In the genomic region with DNA sequence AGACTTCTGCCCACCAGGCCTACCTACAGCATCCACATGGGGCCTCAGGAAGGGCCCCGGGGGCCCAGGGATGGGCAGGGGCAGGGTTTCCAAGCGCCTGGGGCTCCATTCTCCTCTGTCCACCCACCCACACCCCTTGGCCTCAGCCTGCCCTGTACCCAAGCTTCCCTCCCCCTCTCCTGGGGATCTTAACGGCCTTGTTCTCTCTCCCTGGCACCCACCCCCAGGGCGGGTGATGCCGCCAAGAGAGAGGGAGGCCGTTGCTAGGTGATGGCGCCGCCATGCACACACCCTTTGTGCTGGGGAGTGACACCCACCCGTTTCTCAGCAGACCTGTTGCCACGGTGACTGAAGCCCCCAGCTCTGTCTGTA, we compare ENCODE assay signal across 14 cellular contexts. TPM values are rescaled to one million over a fixed set of nuclear protein-coding genes. Genes with fewer than 3 reads are reported as not detected.
DNase-seq lines count a peak whose midpoint lies in the region; ATAC-seq, FAIRE-seq and TF ChIP-seq lines count a peak whose summit lies in the region.
"Had no signal": no experiment of that assay in that cellular context is flagged by ENCODE, and none has a peak within 500 bp of the region (broad histone marks: within the 10 kb centered on the region; RNA-seq: fewer than 3 reads in every experiment).

No MANE protein-coding gene starts in this region.

- no peak overlapping the region for H3K4me2 ChIP-seq in mammary epithelial cell (ENCODE audit: insufficient read depth, low read depth, low read length)

- CTCF ChIA-PET in MCF 10A (lab: Yijun Ruan, JAX) (interaction anchor here (0.5 to 28.8 kb wide), 10 partner anchors 11 to 755 kb away, joined by 3 to 1380 read pairs (median 3); a partner anchor contains a TSS), mammary epithelial cell (lab: Charles Lee; ENCODE audit: low non-redundant PET) (no interaction called here)

- H3K9me3 Mint-ChIP-seq in MCF 10A (ENCODE audit: unreplicated experiment) (no peaks in the 10 kb centered on the region), mesothelial cell of epicardium (no peaks in the 10 kb centered on the region)
- H3K9me3 Mint-ChIP-seq: activated naive CD4-positive, alpha-beta T cell treated with anti-CD3 and anti-CD28 coated beads, Interleukin-2, amount 50 U/mL, for 72 hours; natural killer cell treated with Interleukin-12 subunit alpha and Interleukin-12 subunit beta and Interleukin-15 and Interleukin-18, amount 100 ng/mL, for 72 hours had no signal

- no peak overlapping the region for H3K4me3 ChIP-seq in mammary epithelial cell (replicated peaks in 1 of 3; ENCODE audit: insufficient read depth in 1 of 3, low read depth in 2 of 3, low read length in 3 of 3)
- H3K4me3 ChIP-seq in breast epithelium: no peak overlapping the region
- no peak overlapping the region for H3K4me3 ChIP-seq in upper lobe of right lung
- H3K4me3 ChIP-seq: colonic mucosa had no signal

- intact Hi-C loops in MCF 10A (cut with micrococcal nuclease): no loop called here
- intact Hi-C loops in mammary epithelial cell (cut with micrococcal nuclease): no loop called here
- intact Hi-C loops in breast epithelium (cut with DNase I; ENCODE audit: low total_unique reads): no loop called here
- intact Hi-C loops in upper lobe of right lung (cut with DNase I): loop anchor here (5.0 kb wide), 1 partner anchor 118 kb away; a partner anchor contains a TSS

- H4K20me1 ChIP-seq in mammary epithelial cell (ENCODE audit: insufficient read depth, low read length): no peaks in the 10 kb centered on the region

- no peak overlapping the region for H2AFZ ChIP-seq in mammary epithelial cell (ENCODE audit: low read depth, low read length)

- H3K4me1 Mint-ChIP-seq in MCF 10A (ENCODE audit: insufficient read depth, unreplicated experiment): peaks cover 7% of the 10 kb centered on the region
- H3K4me1 Mint-ChIP-seq in mesothelial cell of epicardium: peaks cover 23% of the 10 kb centered on the region

- ATAC-seq in upper lobe of right lung: no peak
- ATAC-seq: activated naive CD4-positive, alpha-beta T cell treated with anti-CD3 and anti-CD28 coated beads, Interleukin-2, amount 50 U/mL, for 72 hours had no signal

- no peak overlapping the region for H3K9ac ChIP-seq in mammary epithelial cell (ENCODE audit: insufficient read depth, low read length)

- no TSS peak for BruUV-seq in MCF 10A (replicated peaks; lab: Mats Ljungman, UMichigan)
- no TSS peak for BruUV-seq in mammary epithelial cell (replicated peaks; lab: Mats Ljungman, UMichigan)

- dilution Hi-C loops in mammary epithelial cell (cut with HindIII; ENCODE audit: low sequenced_read_pairs): no loop called here

- FAIRE-seq in GM19239 (lab: Jason Lieb, UNC): no peak

- H3K36me3 ChIP-seq in mammary epithelial cell (ENCODE audit: insufficient read depth, low read length) (peaks cover 4% of the 10 kb centered on the region), breast epithelium (no peaks in the 10 kb centered on the region), upper lobe of right lung (peaks cover 26% of the 10 kb centered on the region)

- peaks cover 35% of the 10 kb centered on the region for H3K36me3 Mint-ChIP-seq in MCF 10A (ENCODE audit: insufficient read depth, unreplicated experiment)
- H3K36me3 Mint-ChIP-seq in mesothelial cell of epicardium: peaks cover 9% of the 10 kb centered on the region
- H3K36me3 Mint-ChIP-seq: activated naive CD4-positive, alpha-beta T cell treated with anti-CD3 and anti-CD28 coated beads, Interleukin-2, amount 50 U/mL, for 72 hours; natural killer cell treated with Interleukin-12 subunit alpha and Interleukin-12 subunit beta and Interleukin-15 and Interleukin-18, amount 100 ng/mL, for 72 hours had no signal

- no peaks in the 10 kb centered on the region for H3K79me2 ChIP-seq in mammary epithelial cell (ENCODE audit: insufficient read depth, low read length)

- no peak for DNase-seq in MCF 10A (ENCODE audit: unreplicated experiment)
- DNase-seq in mammary epithelial cell: no peak
- DNase-seq in breast epithelium (ENCODE audit: low spot score in 2 of 2): peak in 1 of 2 donors; percentile 62
- DNase-seq in mesothelial cell of epicardium (ENCODE audit: low spot score in 2 of 2, unreplicated experiment in 2 of 2): no peak
- DNase-seq in upper lobe of right lung: no peak
- no peak for DNase-seq in stimulated activated naive CD4-positive, alpha-beta T cell (lab: John Stamatoyannopoulos, UW)
- no peak for DNase-seq in GM19239 (ENCODE audit: insufficient read length, low spot score)
- DNase-seq in activated CD4-positive, alpha-beta T cell treated with anti-CD3 and anti-CD28 coated beads for 4 hours: no peak
- DNase-seq: colonic mucosa, NCI-H1048 had no signal

- no peak for TF ChIP-seq POLR2A in breast epithelium (IDR thresholded peaks at IDR 0.05)

- TF ChIP-seq CTCF in MCF 10A (IDR thresholded peaks at IDR 0.05; ENCODE audit: unreplicated experiment) (no peak), mammary epithelial cell (conservative IDR thresholded peaks at IDR 0.05 in 1 of 2, IDR thresholded peaks at IDR 0.05 in 1 of 2; ENCODE audit: extremely low read depth in 1 of 2, insufficient read depth in 1 of 2, low read depth in 1 of 2, low read length in 2 of 2) (no peak), breast epithelium (IDR thresholded peaks at IDR 0.05) (no peak), mesothelial cell of epicardium (IDR thresholded peaks at IDR 0.05; ENCODE audit: unreplicated experiment) (no peak), upper lobe of right lung (IDR thresholded peaks at IDR 0.05) (no peak)

- WGBS in mammary epithelial cell (ENCODE audit: low coverage, missing lambda C conversion rate): 36% methylated on average over 9 of the region's 10 CpGs

- in situ Hi-C loops in mammary epithelial cell (cut with MboI; ENCODE audit: low sequenced_read_pairs in 2 of 2): loop anchor here in 1 of 2 donors (10.0 kb wide), 1 partner anchor 255 kb away; no protein-coding TSS in a partner anchor

- H3K27ac ChIP-seq in mammary epithelial cell (ENCODE audit: insufficient read depth, low read depth, low read length): no peak overlapping the region
- H3K27ac ChIP-seq in breast epithelium: peak overlapping the region; percentile 96 to 98
- peak overlapping the region; percentile 86 for H3K27ac ChIP-seq in upper lobe of right lung
- H3K27ac ChIP-seq: colonic mucosa had no signal

- H3K4me1 ChIP-seq in mammary epithelial cell (ENCODE audit: insufficient read depth, low read length): peaks cover 17% of the 10 kb centered on the region
- H3K4me1 ChIP-seq in breast epithelium: peaks cover 14 to 43% of the 10 kb centered on the region in 2 donors
- peaks cover 28% of the 10 kb centered on the region for H3K4me1 ChIP-seq in upper lobe of right lung
- H3K4me1 ChIP-seq: colonic mucosa had no signal

- peak overlapping the region; percentile 29 for H3K27ac Mint-ChIP-seq in MCF 10A (ENCODE audit: low read depth, unreplicated experiment)
- H3K27ac Mint-ChIP-seq in mesothelial cell of epicardium: peak overlapping the region; percentile 43
- H3K27ac Mint-ChIP-seq: natural killer cell treated with Interleukin-12 subunit alpha and Interleukin-12 subunit beta and Interleukin-15 and Interleukin-18, amount 100 ng/mL, for 72 hours had no signal

- no peaks in the 10 kb centered on the region for H3K9me3 ChIP-seq in mammary epithelial cell (replicated peaks; ENCODE audit: insufficient read depth, low read length)
- H3K9me3 ChIP-seq in breast epithelium: no peaks in the 10 kb centered on the region
- no peaks in the 10 kb centered on the region for H3K9me3 ChIP-seq in upper lobe of right lung
- H3K9me3 ChIP-seq: colonic mucosa had no signal

- H3K27me3 ChIP-seq in mammary epithelial cell (ENCODE audit: insufficient read depth, low read length) (no peaks in the 10 kb centered on the region), breast epithelium (no peaks in the 10 kb centered on the region), upper lobe of right lung (no peaks in the 10 kb centered on the region)
- H3K27me3 ChIP-seq: colonic mucosa had no signal

- H3K4me3 Mint-ChIP-seq in MCF 10A (ENCODE audit: unreplicated experiment) (no peak overlapping the region), mesothelial cell of epicardium (no peak overlapping the region)
- H3K4me3 Mint-ChIP-seq: natural killer cell treated with Interleukin-12 subunit alpha and Interleukin-12 subunit beta and Interleukin-15 and Interleukin-18, amount 100 ng/mL, for 72 hours had no signal

- POLR2A ChIA-PET in MCF 10A (lab: Yijun Ruan, JAX): interaction anchor here (0.7 to 1.9 kb wide), 4 partner anchors 13 to 131 kb away, joined by 3 to 6 read pairs (median 4); a partner anchor contains a TSS

- H3K27me3 Mint-ChIP-seq in MCF 10A (ENCODE audit: insufficient read depth, unreplicated experiment): no peaks in the 10 kb centered on the region
- H3K27me3 Mint-ChIP-seq in mesothelial cell of epicardium (ENCODE audit: low read depth): no peaks in the 10 kb centered on the region

RNA-seq across cellular contexts. Expression of a gene that starts 7.5 kb away (rescaled TPM):
- total RNA-seq in MCF 10A (2022) (not detected in 2 replicates), mammary epithelial cell (not detected), breast epithelium (not detected), mesothelial cell of epicardium (0.07 to 0.11 TPM (median 0.09 TPM) in 3 replicates), upper lobe of right lung (0.06 TPM)
- polyA plus RNA-seq in mammary epithelial cell: 0.02 TPM
- polyA minus RNA-seq in mammary epithelial cell: not detected
- total RNA-seq: activated naive CD4-positive, alpha-beta T cell treated with anti-CD3 and anti-CD28 coated beads, Interleukin-2, amount 50 U/mL, for 72 hours; natural killer cell treated with Interleukin-12 subunit alpha and Interleukin-12 subunit beta and Interleukin-15 and Interleukin-18, amount 100 ng/mL, for 72 hours; SK-MEL-5 had no signal
- polyA plus RNA-seq: AG04450 had no signal

RNA-seq across cellular contexts. Expression of a gene that starts 14.3 kb away (rescaled TPM):
- total RNA-seq in MCF 10A (2022) (94.8 and 126 TPM in 2 replicates), mammary epithelial cell (10 to 100 TPM; 36.7 to 56.2 TPM), breast epithelium (10 to 100 TPM; 29.9 to 41.1 (median 34.7) TPM), mesothelial cell of epicardium (73.9 to 79.6 TPM (median 74.4 TPM) in 3 replicates), upper lobe of right lung (106 TPM)
- 33.9 TPM for polyA plus RNA-seq in mammary epithelial cell
- polyA minus RNA-seq in mammary epithelial cell: 21.9 TPM

RNA-seq across cellular contexts. Expression of a gene that starts 30.1 kb away (rescaled TPM):
- total RNA-seq in MCF 10A (2022) (not detected in 2 replicates), mammary epithelial cell (not detected), breast epithelium (1 to 10 TPM; 1.4 to 4.2 (median 2.9) TPM), mesothelial cell of epicardium (0.31 to 0.49 TPM (median 0.32 TPM) in 3 replicates), upper lobe of right lung (7.3 TPM)
- 0.03 TPM for polyA plus RNA-seq in mammary epithelial cell
- polyA minus RNA-seq in mammary epithelial cell: not detected
- total RNA-seq: SK-MEL-5 had no signal
- polyA plus RNA-seq: AG04450 had no signal
